In genomic region chr2:218727502-218728165, GRCh38 we compare ENCODE assay signal across 9 cellular contexts. TPM values are rescaled to one million over a fixed set of nuclear protein-coding genes. Genes with fewer than 3 reads are reported as not detected.
A peak's percentile ranks its signal among the peaks of the same experiment; 100 is the strongest.
DNase-seq lines count a peak whose midpoint lies in the region; ATAC-seq and TF ChIP-seq lines count a peak whose summit lies in the region.
"Had no signal": no experiment of that assay in that cellular context is flagged by ENCODE, and none has a peak within 500 bp of the region (broad histone marks: within the 10 kb centered on the region; RNA-seq: fewer than 3 reads in every experiment).

No MANE protein-coding gene starts in this region.

- ATAC-seq in HG02885 (IDR thresholded peaks at IDR 0.05; ENCODE audit: poor library complexity, unreplicated experiment) (no peak), omental fat pad (ENCODE audit: low FRiP score) (no peak), GM18517 (IDR thresholded peaks at IDR 0.05; ENCODE audit: unreplicated experiment) (no peak)

- intact Hi-C loops in head of caudate nucleus (cut with DNase I): no loop called here

- DNase-seq in CD1c-positive myeloid dendritic cell (ENCODE audit: extremely low spot score) (peak; percentile 73), H4 (ENCODE audit: low spot score) (peak; percentile 36), SKM-1 (lab: John Stamatoyannopoulos, UW; ENCODE audit: unreplicated experiment) (peak; percentile 46), iris pigment epithelial cell (ENCODE audit: low read depth) (peak; percentile 44), head of caudate nucleus (no peak), omental fat pad (ENCODE audit: low spot score) (no peak)
- DNase-seq: NCI-H1436 treated with DMSO at 0.1 percent for 48 hours had no signal

- no peak for TF ChIP-seq CTCF in omental fat pad (IDR thresholded peaks at IDR 0.05)

RNA-seq across cellular contexts. Expression of gene TTLL4, which starts 17.0 kb away (rescaled TPM):
- total RNA-seq in H4 (2014; rRNA removed; shearing (Covaris generic)): 17.0 and 19.5 TPM in 2 replicates
- 10 to 100 TPM in 3 of 4 donors, 1 to 10 TPM in 1; 9.5 to 24.3 (median 15.0) TPM for total RNA-seq in omental fat pad

RNA-seq across cellular contexts. Expression of gene CYP27A1, which starts 54.3 kb away (rescaled TPM):
- total RNA-seq in H4 (2014; rRNA removed; shearing (Covaris generic)): 0.21 TPM in 1 of 2 replicates, not detected in the other
- 10 to 100 TPM; 22.6 to 89.0 (median 35.9) TPM for total RNA-seq in omental fat pad

RNA-seq across cellular contexts. Expression of gene STK36, which starts 55.7 kb away (rescaled TPM):
- 10.4 and 19.5 TPM in 2 replicates for total RNA-seq in H4 (2014; rRNA removed; shearing (Covaris generic))
- total RNA-seq in omental fat pad: 10 to 100 TPM; 15.6 to 45.7 (median 23.1) TPM

RNA-seq across cellular contexts. Expression of gene RNF25, which starts 55.8 kb away (rescaled TPM):
- total RNA-seq in H4 (2014; rRNA removed; shearing (Covaris generic)): 35.2 and 59.5 TPM in 2 replicates
- total RNA-seq in omental fat pad: 10 to 100 TPM; 11.4 to 21.4 (median 18.1) TPM

Comparison
In these comparisons a context has a peak if more than half of its experiments do, and no peak if none do; other contexts are left out.
1. DNase-seq: peak in CD1c-positive myeloid dendritic cell (single experiment), H4 (single experiment), SKM-1 (single experiment) and iris pigment epithelial cell (single experiment); none in head of caudate nucleus (0 of 42) and omental fat pad (single experiment).
2. RNA of gene CYP27A1, which starts 54.3 kb away (total RNA-seq): 22.6 to 89.0 TPM in omental fat pad; 0.21 TPM in H4; every median in the first group is over 10 times any median in the second.